ENCODE assay signal across 17 cellular contexts in genomic region chr19:50509366-50509765, GRCh38. TPM values are rescaled to one million over a fixed set of nuclear protein-coding genes. Genes with fewer than 3 reads are reported as not detected.
DNase-seq lines count a peak whose midpoint lies in the region; ATAC-seq, FAIRE-seq and TF ChIP-seq lines count a peak whose summit lies in the region.
"Had no signal": no experiment of that assay in that cellular context is flagged by ENCODE, and none has a peak within 500 bp of the region (broad histone marks: within the 10 kb centered on the region; RNA-seq: fewer than 3 reads in every experiment).

No MANE protein-coding gene starts in this region.

- FAIRE-seq in kidney (lab: Jason Lieb, UNC), result no peak

- peak overlapping the region; percentile 63 for H3K4me3 Mint-ChIP-seq in T-helper 17 cell
- H3K4me3 Mint-ChIP-seq: WTC11 had no signal

- H3K36me3 Mint-ChIP-seq in T-helper 17 cell (ENCODE audit: low read depth), result peaks cover 5% of the 10 kb centered on the region
- H3K36me3 Mint-ChIP-seq: WTC11 had no signal

- peaks cover 0 to 9% (median 0%) of the 10 kb centered on the region in 7 donors for H3K27me3 ChIP-seq in spleen (replicated peaks in 1 of 7)
- H3K27me3 ChIP-seq: heart left ventricle had no signal

- 87 to 91% (median 88%) methylated on average over 11 of the region's 11 CpGs for WGBS in spleen, 5 donors

- H3K27ac Mint-ChIP-seq in T-helper 17 cell, result peak overlapping the region; percentile 76
- H3K27ac Mint-ChIP-seq: WTC11 had no signal

- H3K9ac ChIP-seq in kidney (ENCODE audit: low read length in 2 of 2), result no peak overlapping the region

- peak; percentile 54 for DNase-seq in activated effector memory CD4-positive, alpha-beta T cell treated with anti-CD3 and anti-CD28 coated beads, Interleukin-2, amount 50 U/mL, for 16 hours
- no peak for DNase-seq in activated effector memory CD4-positive, alpha-beta T cell treated with Interleukin-2 at 50 U/mL for 16 hours
- DNase-seq in T-helper 17 cell (no peak), kidney (peak; percentile 55), spleen (peak; percentile 68), NK-92 (lab: John Stamatoyannopoulos, UW; ENCODE audit: unreplicated experiment) (no peak), iPS-NIHi11 (ENCODE audit: low spot score) (no peak)
- DNase-seq: dermis blood vessel endothelial cell, esophagus squamous epithelium, kidney glomerular epithelial cell, NCI-H187, NCI-H510A treated with DMSO at 0.1 percent for 48 hours, retina had no signal

- no peaks in the 10 kb centered on the region for H3K36me3 ChIP-seq in kidney (ENCODE audit: control insufficient read depth in 1 of 2, insufficient read depth in 2 of 2, low read length in 2 of 2)
- H3K36me3 ChIP-seq in spleen, result peaks cover 0 to 12% (median 4%) of the 10 kb centered on the region in 6 donors
- H3K36me3 ChIP-seq: thoracic aorta had no signal

- H3K4me3 ChIP-seq in kidney (ENCODE audit: low read length in 2 of 2) (no peak overlapping the region), spleen (no peak overlapping the region)

- peaks cover 21% of the 10 kb centered on the region for H3K4me1 Mint-ChIP-seq in T-helper 17 cell

- no peak for TF ChIP-seq CTCF in kidney (IDR thresholded peaks at IDR 0.05; ENCODE audit: borderline replicate concordance, extremely low read depth, insufficient read depth)
- TF ChIP-seq CTCF in spleen (IDR thresholded peaks at IDR 0.05 in 8 of 11, conservative IDR thresholded peaks at IDR 0.05 in 3 of 11), result no peak

- intact Hi-C loops in kidney (cut with DNase I), result no loop called here
- intact Hi-C loops in spleen (cut with DNase I; ENCODE audit: low total_unique reads), result no loop called here

- TF ChIP-seq POLR2A in spleen (IDR thresholded peaks at IDR 0.05), result no peak

- H3K27ac ChIP-seq in kidney (ENCODE audit: low read depth in 2 of 2, low read length in 2 of 2) (no peak overlapping the region), spleen (no peak overlapping the region)
- H3K27ac ChIP-seq: thoracic aorta had no signal

- H3K9me3 ChIP-seq in T-helper 17 cell (ENCODE audit: control insufficient read depth, low read length, poor library complexity, severe bottlenecking) (no peaks in the 10 kb centered on the region), kidney (ENCODE audit: control insufficient read depth in 1 of 2, low read length in 2 of 2) (no peaks in the 10 kb centered on the region), spleen (no peaks in the 10 kb centered on the region)
- H3K9me3 ChIP-seq: esophagus squamous epithelium, heart left ventricle, thoracic aorta had no signal

- H3K27me3 Mint-ChIP-seq in T-helper 17 cell, result no peaks in the 10 kb centered on the region

- ATAC-seq in T-helper 17 cell (no peak), HG02759 (IDR thresholded peaks at IDR 0.05; ENCODE audit: unreplicated experiment) (no peak)
- ATAC-seq: heart left ventricle, WTC11 had no signal

- H3K4me1 ChIP-seq in kidney (ENCODE audit: control insufficient read depth in 1 of 2, insufficient read depth in 1 of 2, low read depth in 1 of 2, low read length in 2 of 2), result peaks cover 6 to 9% of the 10 kb centered on the region in 2 donors
- peaks cover 0 to 20% (median 13%) of the 10 kb centered on the region in 6 donors for H3K4me1 ChIP-seq in spleen

RNA-seq across cellular contexts. Expression of gene JOSD2, which starts 1.6 kb away (rescaled TPM):
- total RNA-seq in T-helper 17 cell (10 to 100 TPM; 14.9 to 18.0 TPM), kidney (31.7 TPM), spleen (10 to 100 TPM; 21.4 to 32.1 (median 29.0) TPM)
- polyA plus RNA-seq in kidney (ENCODE audit: insufficient read depth, low read depth, low replicate concordance) (73.7 TPM), spleen (10 to 100 TPM; 39.2 to 54.3 (median 42.4) TPM)

RNA-seq across cellular contexts. Expression of gene ASPDH, which starts 4.3 kb away (rescaled TPM):
- total RNA-seq in T-helper 17 cell, result not detected
- not detected for total RNA-seq in kidney
- polyA plus RNA-seq in kidney (ENCODE audit: insufficient read depth, low read depth, low replicate concordance), result 115 TPM
- total RNA-seq in spleen, result not detected
- not detected for polyA plus RNA-seq in spleen
- total RNA-seq: dermis blood vessel endothelial cell, esophagus squamous epithelium, heart left ventricle, thoracic aorta, WTC11 had no signal
- polyA plus RNA-seq: heart left ventricle had no signal

RNA-seq across cellular contexts. Expression of gene GARIN5A, which starts 32.7 kb away (rescaled TPM):
- under 1 TPM in 1 of 2 donors, not detected in 1; 0.22 TPM for total RNA-seq in T-helper 17 cell
- 2.0 TPM for total RNA-seq in kidney
- polyA plus RNA-seq in kidney (ENCODE audit: insufficient read depth, low read depth, low replicate concordance), result 9.0 TPM
- total RNA-seq in spleen, result under 1 TPM in 1 of 7 donors, not detected in 6; 0.61 TPM
- polyA plus RNA-seq in spleen, result 1 to 10 TPM in 1 of 3 donors, under 1 TPM in 2; 0.42 to 1.4 (median 0.48) TPM

RNA-seq across cellular contexts. Expression of gene EMC10, which starts 33.1 kb away (rescaled TPM):
- total RNA-seq in T-helper 17 cell (10 to 100 TPM; 76.6 to 78.5 TPM), kidney (184 TPM), spleen (10 to 100 TPM; 53.0 to 72.6 (median 62.5) TPM)
- polyA plus RNA-seq in kidney (ENCODE audit: insufficient read depth, low read depth, low replicate concordance) (199 TPM), spleen (10 to 100 TPM; 31.0 to 61.1 (median 50.5) TPM)

RNA-seq across cellular contexts. Expression of gene LRRC4B, which starts 58.9 kb away (rescaled TPM):
- total RNA-seq in T-helper 17 cell (not detected), kidney (1.2 TPM), spleen (1 to 10 TPM in 4 of 7 donors, under 1 TPM in 3; 0.20 to 2.3 (median 1.0) TPM)
- polyA plus RNA-seq in kidney (ENCODE audit: insufficient read depth, low read depth, low replicate concordance) (2.6 TPM), spleen (1 to 10 TPM in 1 of 3 donors, under 1 TPM in 2; 0.30 to 1.0 (median 0.90) TPM)

Comparison
In these comparisons a context has a peak if more than half of its experiments do, and no peak if none do; other contexts are left out.
1. DNase-seq: peak in activated effector memory CD4-positive, alpha-beta T cell treated with anti-CD3 and anti-CD28 coated beads, Interleukin-2, amount 50 U/mL, for 16 hours (single experiment), kidney (single experiment) and spleen (single experiment); none in activated effector memory CD4-positive, alpha-beta T cell treated with Interleukin-2 at 50 U/mL for 16 hours (single experiment), T-helper 17 cell (0 of 3), NK-92 (single experiment) and iPS-NIHi11 (single experiment).